Comparison of ENCODE assay signal across 21 cellular contexts in genomic region chr7:16810112-16810511, GRCh38. TPM values are rescaled to one million over a fixed set of nuclear protein-coding genes. Genes with fewer than 3 reads are reported as not detected.
"Had no signal": no experiment of that assay in that cellular context is flagged by ENCODE, and none has a peak within 500 bp of the region (broad histone marks: within the 10 kb centered on the region; RNA-seq: fewer than 3 reads in every experiment).

No MANE protein-coding gene starts in this region.

- H2AFZ ChIP-seq: parathyroid adenoma had no signal

- H3K27ac ChIP-seq: esophagus squamous epithelium, heart right ventricle, parathyroid adenoma, right lobe of liver, suprapubic skin had no signal

- H3K9ac ChIP-seq: parathyroid adenoma had no signal

- ATAC-seq: heart right ventricle; naive thymus-derived CD8-positive, alpha-beta T cell; right lobe of liver had no signal

- DNase-seq: activated CD4-positive, alpha-beta T cell treated with anti-CD3 and anti-CD28 coated beads, Interleukin-2, amount 50 U/mL, for 48 hours; activated naive CD8-positive, alpha-beta T cell treated with anti-CD3 and anti-CD28 coated beads, Interleukin-2, amount 10 ng/mL, durations not matched to agents 7 days and 5 days; activated T-cell treated with anti-CD3 and anti-CD28 coated beads for 4 hours; amygdala; cerebellar nuclear complex; effector memory CD4-positive, alpha-beta T cell; esophagus squamous epithelium; heart right ventricle; immature natural killer cell; kidney glomerular epithelial cell; naive thymus-derived CD8-positive, alpha-beta T cell; right lobe of liver; small intestine; stimulated activated CD4-positive, alpha-beta T cell treated with anti-CD3 and anti-CD28 coated beads, Interleukin-15, amount 100 ng/mL, for 24 hours; stimulated activated CD4-positive, alpha-beta T cell treated with anti-CD3 and anti-CD28 coated beads, Interleukin-2, amount 100 ng/mL, for 48 hours; trophoblast cell had no signal

- H3K36me3 ChIP-seq: esophagus squamous epithelium, heart right ventricle, right lobe of liver, suprapubic skin had no signal

- FAIRE-seq: endothelial cell of umbilical vein, small intestine had no signal

- H3K79me2 ChIP-seq: parathyroid adenoma had no signal

- H3K27me3 ChIP-seq: esophagus squamous epithelium, right lobe of liver, suprapubic skin had no signal

- H3K4me3 ChIP-seq: esophagus squamous epithelium, heart right ventricle, right lobe of liver, suprapubic skin had no signal

- H3K9me3 ChIP-seq: esophagus squamous epithelium, heart right ventricle, right lobe of liver, suprapubic skin had no signal

- H3K4me1 ChIP-seq: heart right ventricle, parathyroid adenoma, right lobe of liver, suprapubic skin had no signal

RNA-seq across cellular contexts. Expression of gene AGR2, which starts 5.3 kb away (rescaled TPM):
- total RNA-seq: activated naive CD8-positive, alpha-beta T cell treated with anti-CD3 and anti-CD28 coated beads, Interleukin-2, amount 10 ng/mL, durations not matched to agents 7 days and 5 days; activated T-helper 1 cell treated with anti-CD3 and anti-CD28 coated beads, Interleukin-12 subunit alpha, Interleukin-12 subunit beta, Interleukin-2, Interleukin-4 antibody, amounts not matched to agents 30 ng/mL and 10 ng/mL and 1 ng/mL, durations not matched to agents 14 hours and 24 hours and 36 hours; endothelial cell of umbilical vein; heart right ventricle; naive thymus-derived CD8-positive, alpha-beta T cell; T-helper 2 cell treated with Interferon-gamma antibody and Interleukin-4, amounts not matched to agents 100 ng/mL and 5 ng/mL, for 36 hours had no signal
- polyA plus RNA-seq: endothelial cell of umbilical vein; heart right ventricle; immature natural killer cell; naive thymus-derived CD8-positive, alpha-beta T cell had no signal
